Comparison of ENCODE assay signal across 17 cellular contexts in the genomic region with DNA sequence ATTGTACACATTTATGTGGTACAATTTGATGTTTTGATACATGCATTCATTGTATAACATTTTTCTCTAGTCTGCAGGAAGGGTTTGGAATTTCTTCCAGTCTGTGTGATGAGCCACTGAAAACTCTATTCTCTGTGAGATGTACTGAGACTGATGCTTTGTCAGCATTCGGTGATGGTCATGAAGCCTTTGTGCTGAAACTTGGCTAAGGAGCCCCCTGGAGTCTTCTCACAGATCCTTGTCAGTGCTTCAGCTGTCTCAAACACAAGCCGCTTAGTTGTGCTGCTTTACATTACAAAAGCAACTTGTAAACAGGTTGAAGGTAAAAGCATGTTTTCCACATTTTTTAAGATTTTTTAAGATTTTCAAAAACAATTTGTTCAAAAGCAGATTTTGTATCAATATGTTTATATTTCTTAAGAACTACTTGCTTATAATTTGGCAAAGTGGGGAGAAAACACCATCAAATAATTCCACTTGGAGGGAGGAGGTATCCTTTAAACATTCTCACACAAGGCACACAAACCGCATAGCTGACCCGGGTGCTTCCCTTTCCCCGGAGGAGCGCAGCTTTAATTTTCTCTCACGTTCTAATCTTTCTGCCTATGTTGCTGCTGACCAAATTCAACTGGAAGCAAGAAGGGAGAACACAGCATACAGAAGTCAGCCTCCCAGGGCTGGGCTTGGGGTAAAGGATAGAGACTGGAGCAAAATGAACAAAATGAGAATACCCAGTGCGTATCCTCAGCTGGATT.
"Had no signal": no experiment of that assay in that cellular context is flagged by ENCODE, and none has a peak within 500 bp of the region (broad histone marks: within the 10 kb centered on the region; RNA-seq: fewer than 3 reads in every experiment).

No MANE protein-coding gene starts in this region.

- H3K4me1 ChIP-seq: adrenal gland, heart right ventricle, suprapubic skin had no signal

- ATAC-seq: heart right ventricle; natural killer cell treated with Interleukin-12 subunit alpha and Interleukin-12 subunit beta and Interleukin-15 and Interleukin-18, amount 100 ng/mL, for 72 hours; stimulated activated naive CD8-positive, alpha-beta T cell treated with anti-CD3 and anti-CD28 coated beads, Interleukin-15, Interleukin-2, amounts not matched to agents 100 U/mL and 50 U/mL, for 24 hours had no signal

- H3K4me3 Mint-ChIP-seq: activated B cell treated with CpG ODN at 0.5 μM for 24 hours; activated CD4-positive, alpha-beta T cell treated with anti-CD3 and anti-CD28 coated beads, Interleukin-2, amount 10 ng/mL, durations not matched to agents 7 days and 5 days; immature natural killer cell; natural killer cell treated with Interleukin-12 subunit alpha and Interleukin-12 subunit beta and Interleukin-15 and Interleukin-18, amount 100 ng/mL, for 72 hours; T-helper 1 cell treated with Interleukin-12 subunit alpha and Interleukin-12 subunit beta and Interleukin-4 antibody, amounts not matched to agents 30 μg/mL and 1 μg/mL, for 36 hours; type B pancreatic cell had no signal

- H3K4me3 ChIP-seq: adrenal gland, heart right ventricle, lung, suprapubic skin had no signal

- H3K4me1 Mint-ChIP-seq: activated B cell treated with CpG ODN at 0.5 μM for 24 hours; activated CD4-positive, alpha-beta T cell treated with anti-CD3 and anti-CD28 coated beads, Interleukin-2, amount 10 ng/mL, durations not matched to agents 7 days and 5 days; immature natural killer cell had no signal

- DNase-seq: activated B cell treated with CpG ODN at 0.5 μM for 24 hours; activated CD4-positive, alpha-beta T cell treated with anti-CD3 and anti-CD28 coated beads, Interleukin-2, amount 10 ng/mL, durations not matched to agents 7 days and 5 days; activated naive CD4-positive, alpha-beta T cell treated with anti-CD3 and anti-CD28 coated beads, Interleukin-2, amount 50 U/mL, for 16 hours; adrenal gland; effector CD4-positive, alpha-beta T cell; foreskin melanocyte; heart right ventricle; immature natural killer cell; stimulated activated CD4-positive, alpha-beta T cell treated with anti-CD3 and anti-CD28 coated beads, Interleukin-12 subunit alpha, Interleukin-12 subunit beta, amount 100 ng/mL, for 4 hours; stimulated activated CD8-positive, alpha-beta memory T cell treated with anti-CD3 and anti-CD28 coated beads, Interleukin-4, amount 100 ng/mL, for 48 hours; stimulated activated naive CD8-positive, alpha-beta T cell treated with anti-CD3 and anti-CD28 coated beads, Interleukin-15, Interleukin-2, amounts not matched to agents 100 U/mL and 50 U/mL, for 24 hours had no signal

- H3K27me3 ChIP-seq: adrenal gland, heart right ventricle, suprapubic skin had no signal

- H3K36me3 ChIP-seq: adrenal gland, heart right ventricle, suprapubic skin had no signal

- H3K27ac ChIP-seq: adrenal gland, heart right ventricle, suprapubic skin had no signal

- H3K36me3 Mint-ChIP-seq: type B pancreatic cell had no signal

- H3K27me3 Mint-ChIP-seq: activated B cell treated with CpG ODN at 0.5 μM for 24 hours; activated CD4-positive, alpha-beta T cell treated with anti-CD3 and anti-CD28 coated beads, Interleukin-2, amount 10 ng/mL, durations not matched to agents 7 days and 5 days; natural killer cell treated with Interleukin-12 subunit alpha and Interleukin-12 subunit beta and Interleukin-15 and Interleukin-18, amount 100 ng/mL, for 72 hours; type B pancreatic cell had no signal

- FAIRE-seq: colon had no signal

- H3K27ac Mint-ChIP-seq: activated B cell treated with CpG ODN at 0.5 μM for 24 hours; activated CD4-positive, alpha-beta T cell treated with anti-CD3 and anti-CD28 coated beads, Interleukin-2, amount 10 ng/mL, durations not matched to agents 7 days and 5 days; immature natural killer cell; natural killer cell treated with Interleukin-12 subunit alpha and Interleukin-12 subunit beta and Interleukin-15 and Interleukin-18, amount 100 ng/mL, for 72 hours; T-helper 1 cell treated with Interleukin-12 subunit alpha and Interleukin-12 subunit beta and Interleukin-4 antibody, amounts not matched to agents 30 μg/mL and 1 μg/mL, for 36 hours; type B pancreatic cell had no signal
